Comparison of ENCODE assay signal across 8 cellular contexts in the genomic region with DNA sequence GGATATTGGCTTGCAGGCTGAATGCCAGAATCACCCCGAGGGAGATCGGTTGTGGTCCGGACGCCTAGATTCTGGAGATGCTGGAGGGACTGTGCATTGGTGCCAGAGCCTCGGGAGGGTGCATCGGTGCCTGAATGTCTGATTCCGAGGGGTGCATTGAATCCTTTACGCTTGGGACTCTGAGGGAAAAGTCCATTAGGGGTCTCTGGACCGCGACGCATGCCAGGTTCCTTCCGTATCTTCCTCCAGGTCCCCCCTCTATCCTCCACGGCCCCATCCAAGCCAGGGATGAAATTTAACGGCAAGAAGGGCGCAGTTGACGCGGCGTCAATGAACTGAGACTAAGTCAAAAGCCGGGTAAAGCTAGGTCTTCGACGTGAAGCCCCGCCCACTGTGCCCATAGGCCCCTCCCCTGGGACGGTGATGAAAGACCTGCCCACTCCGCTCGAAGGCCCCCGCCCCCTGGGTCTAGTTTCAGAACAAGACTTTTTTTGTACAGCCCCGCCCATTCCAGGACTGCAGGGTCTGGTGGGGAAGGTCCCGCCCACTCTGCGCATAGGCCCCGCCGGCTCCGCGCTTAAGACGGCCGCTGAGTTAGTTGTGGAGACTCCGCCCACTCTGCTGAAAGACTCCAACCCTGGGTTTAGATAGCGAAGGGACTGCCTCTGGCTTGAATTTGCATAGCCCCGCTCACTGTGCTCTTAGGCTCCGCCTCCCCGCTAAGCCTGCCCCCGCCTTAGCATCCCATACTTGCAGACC. TPM values are rescaled to one million over a fixed set of nuclear protein-coding genes. Genes with fewer than 3 reads are reported as not detected.
A peak's percentile ranks its signal among the peaks of the same experiment; 100 is the strongest.
DNase-seq lines count a peak whose midpoint lies in the region; ATAC-seq and TF ChIP-seq lines count a peak whose summit lies in the region.

No MANE protein-coding gene starts in this region.

- no peaks in the 10 kb centered on the region for H3K9me3 ChIP-seq in HEK293 (ENCODE audit: control insufficient read depth, insufficient read depth, low read depth, low read length)
- no peaks in the 10 kb centered on the region for H3K9me3 ChIP-seq in SK-N-MC (ENCODE audit: low read depth, low read length)

- POLR2A ChIA-PET in HEK293 (lab: Yijun Ruan, JAX): interaction anchor here (0.5 to 2.2 kb wide), 14 partner anchors 9 to 673 kb away, joined by 3 to 25 read pairs (median 6); a partner anchor contains a TSS

- H3K36me3 Mint-ChIP-seq in activated naive CD4-positive, alpha-beta T cell treated with anti-CD3 and anti-CD28 coated beads, Interleukin-2, amount 50 U/mL, for 72 hours: peaks cover 6 to 12% of the 10 kb centered on the region in 2 donors

- peak; percentile 99 for DNase-seq in ELR (ENCODE audit: low read depth)
- peak; percentile 100 for DNase-seq in NAMALWA (ENCODE audit: low spot score)
- peak; percentile 98 for DNase-seq in SK-N-MC (ENCODE audit: low read depth, low spot score)
- peak; percentile 92 to 99 for DNase-seq in activated naive CD4-positive, alpha-beta T cell treated with anti-CD3 and anti-CD28 coated beads, Interleukin-2, amount 50 U/mL, for 72 hours (ENCODE audit: low spot score in 2 of 2)
- peak; percentile 94 for DNase-seq in glomerular endothelial cell (ENCODE audit: extremely low read depth, low read depth, low spot score)
- DNase-seq in nucleus accumbens (lab: John Stamatoyannopoulos, UW): peak; percentile 44 to 96 (median 88)
- peak; percentile 93 for DNase-seq in superior temporal gyrus (ENCODE audit: extremely low spot score)

- ATAC-seq in activated naive CD4-positive, alpha-beta T cell treated with anti-CD3 and anti-CD28 coated beads, Interleukin-2, amount 50 U/mL, for 72 hours: peak; percentile 82 to 85

- CTCF ChIA-PET in HEK293 (lab: Yijun Ruan, JAX): interaction anchor here (0.5 to 13.6 kb wide), 9 partner anchors 11 to 118 kb away, joined by 3 to 138 read pairs (median 7); a partner anchor contains a TSS

- peaks cover 0 to 5% of the 10 kb centered on the region in 2 donors for H3K9me3 Mint-ChIP-seq in activated naive CD4-positive, alpha-beta T cell treated with anti-CD3 and anti-CD28 coated beads, Interleukin-2, amount 50 U/mL, for 72 hours

- no peak overlapping the region for H3K9ac ChIP-seq in SK-N-MC (ENCODE audit: insufficient read length)

- H3K27ac Mint-ChIP-seq in activated naive CD4-positive, alpha-beta T cell treated with anti-CD3 and anti-CD28 coated beads, Interleukin-2, amount 50 U/mL, for 72 hours: peak overlapping the region; percentile 86 to 99

- H3K27ac ChIP-seq in HEK293 (ENCODE audit: extremely low read depth, low read depth, low read length) (peak overlapping the region; percentile 73), SK-N-MC (no peak overlapping the region)

- H3K36me3 ChIP-seq in HEK293 (ENCODE audit: control insufficient read depth in 2 of 2, insufficient read depth in 1 of 2, low read length in 2 of 2): peaks cover 29 to 30% of the 10 kb centered on the region in 2 experiments
- H3K36me3 ChIP-seq in SK-N-MC (ENCODE audit: insufficient read depth, low read length): peaks cover 7% of the 10 kb centered on the region

- no peak for TF ChIP-seq CTCF in HEK293 (tag by site-specific recombination; IDR thresholded peaks at IDR 0.05)

- peak overlapping the region; percentile 4 for H3K4me3 ChIP-seq in HEK293 (ENCODE audit: low read depth, low read length)
- H3K4me3 ChIP-seq in SK-N-MC: peak overlapping the region; percentile 58

- peaks cover 21% of the 10 kb centered on the region for H3K4me1 ChIP-seq in HEK293 (ENCODE audit: control insufficient read depth, insufficient read depth, low read length)

TF ChIP-seq in HEK293, 187 proteins besides CTCF, POLR2A, EP300 and RAD21 (continues in another document):
- TF ChIP-seq ZNF214 (tag by site-specific recombination; IDR thresholded peaks at IDR 0.05; ENCODE audit: borderline replicate concordance) (no peak), ZNF501 (tag by site-specific recombination; IDR thresholded peaks at IDR 0.05) (no peak), ZNF548 (tag by site-specific recombination; IDR thresholded peaks at IDR 0.05) (no peak), ZNF48 (tag by site-specific recombination; IDR thresholded peaks at IDR 0.05) (no peak), ZNF184 (tag by site-specific recombination; IDR thresholded peaks at IDR 0.05) (no peak), ZNF121 (tag by site-specific recombination; IDR thresholded peaks at IDR 0.05) (no peak), ZNF266 (tag by site-specific recombination; IDR thresholded peaks at IDR 0.05; ENCODE audit: low read depth) (no peak), ZNF510 (tag by site-specific recombination; IDR thresholded peaks at IDR 0.05; ENCODE audit: insufficient replicate concordance) (no peak), ZNF707 (tag by site-specific recombination; IDR thresholded peaks at IDR 0.05) (no peak), ZNF132 (tag by site-specific recombination; IDR thresholded peaks at IDR 0.05; ENCODE audit: borderline replicate concordance) (no peak), ZNF654 (tag by site-specific recombination; IDR thresholded peaks at IDR 0.05; ENCODE audit: low read depth) (no peak), ZNF112 (tag by site-specific recombination; IDR thresholded peaks at IDR 0.05) (no peak), ZNF777 (tag by site-specific recombination; IDR thresholded peaks at IDR 0.05; ENCODE audit: borderline replicate concordance) (peak; percentile 87), SETDB1 (IDR thresholded peaks at IDR 0.05; ENCODE audit: insufficient read length, low read length) (no peak), ZNF24 (tag by site-specific recombination; IDR thresholded peaks at IDR 0.05) (0 out of 2 replicates have a peak, but pooled peaks have one; percentile 24), ZNF585B (tag by site-specific recombination; IDR thresholded peaks at IDR 0.05) (no peak), BCL11B (tag by site-specific recombination; IDR thresholded peaks at IDR 0.05; ENCODE audit: low read depth) (no peak), ZNF785 (tag by site-specific recombination; IDR thresholded peaks at IDR 0.05) (no peak)
- TF ChIP-seq, protein P1, sequence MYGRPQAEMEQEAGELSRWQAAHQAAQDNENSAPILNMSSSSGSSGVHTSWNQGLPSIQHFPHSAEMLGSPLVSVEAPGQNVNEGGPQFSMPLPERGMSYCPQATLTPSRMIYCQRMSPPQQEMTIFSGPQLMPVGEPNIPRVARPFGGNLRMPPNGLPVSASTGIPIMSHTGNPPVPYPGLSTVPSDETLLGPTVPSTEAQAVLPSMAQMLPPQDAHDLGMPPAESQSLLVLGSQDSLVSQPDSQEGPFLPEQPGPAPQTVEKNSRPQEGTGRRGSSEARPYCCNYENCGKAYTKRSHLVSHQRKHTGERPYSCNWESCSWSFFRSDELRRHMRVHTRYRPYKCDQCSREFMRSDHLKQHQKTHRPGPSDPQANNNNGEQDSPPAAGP (tag by site-specific recombination; IDR thresholded peaks at IDR 0.05): peak; percentile 14; the same call in 1 of the 2 replicates
- TF ChIP-seq, protein P2, sequence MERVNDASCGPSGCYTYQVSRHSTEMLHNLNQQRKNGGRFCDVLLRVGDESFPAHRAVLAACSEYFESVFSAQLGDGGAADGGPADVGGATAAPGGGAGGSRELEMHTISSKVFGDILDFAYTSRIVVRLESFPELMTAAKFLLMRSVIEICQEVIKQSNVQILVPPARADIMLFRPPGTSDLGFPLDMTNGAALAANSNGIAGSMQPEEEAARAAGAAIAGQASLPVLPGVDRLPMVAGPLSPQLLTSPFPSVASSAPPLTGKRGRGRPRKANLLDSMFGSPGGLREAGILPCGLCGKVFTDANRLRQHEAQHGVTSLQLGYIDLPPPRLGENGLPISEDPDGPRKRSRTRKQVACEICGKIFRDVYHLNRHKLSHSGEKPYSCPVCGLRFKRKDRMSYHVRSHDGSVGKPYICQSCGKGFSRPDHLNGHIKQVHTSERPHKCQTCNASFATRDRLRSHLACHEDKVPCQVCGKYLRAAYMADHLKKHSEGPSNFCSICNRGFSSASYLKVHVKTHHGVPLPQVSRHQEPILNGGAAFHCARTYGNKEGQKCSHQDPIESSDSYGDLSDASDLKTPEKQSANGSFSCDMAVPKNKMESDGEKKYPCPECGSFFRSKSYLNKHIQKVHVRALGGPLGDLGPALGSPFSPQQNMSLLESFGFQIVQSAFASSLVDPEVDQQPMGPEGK (tag by site-specific recombination; IDR thresholded peaks at IDR 0.05): peak; percentile 88
- TF ChIP-seq, protein P3, sequence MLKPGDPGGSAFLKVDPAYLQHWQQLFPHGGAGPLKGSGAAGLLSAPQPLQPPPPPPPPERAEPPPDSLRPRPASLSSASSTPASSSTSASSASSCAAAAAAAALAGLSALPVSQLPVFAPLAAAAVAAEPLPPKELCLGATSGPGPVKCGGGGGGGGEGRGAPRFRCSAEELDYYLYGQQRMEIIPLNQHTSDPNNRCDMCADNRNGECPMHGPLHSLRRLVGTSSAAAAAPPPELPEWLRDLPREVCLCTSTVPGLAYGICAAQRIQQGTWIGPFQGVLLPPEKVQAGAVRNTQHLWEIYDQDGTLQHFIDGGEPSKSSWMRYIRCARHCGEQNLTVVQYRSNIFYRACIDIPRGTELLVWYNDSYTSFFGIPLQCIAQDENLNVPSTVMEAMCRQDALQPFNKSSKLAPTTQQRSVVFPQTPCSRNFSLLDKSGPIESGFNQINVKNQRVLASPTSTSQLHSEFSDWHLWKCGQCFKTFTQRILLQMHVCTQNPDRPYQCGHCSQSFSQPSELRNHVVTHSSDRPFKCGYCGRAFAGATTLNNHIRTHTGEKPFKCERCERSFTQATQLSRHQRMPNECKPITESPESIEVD (tag by site-specific recombination; IDR thresholded peaks at IDR 0.05): no peak

RNA-seq across cellular contexts. Expression of a gene that starts 0.7 kb away (rescaled TPM):
- total RNA-seq in activated naive CD4-positive, alpha-beta T cell treated with anti-CD3 and anti-CD28 coated beads, Interleukin-2, amount 50 U/mL, for 72 hours: 1 to 10 TPM in 1 of 2 donors, under 1 TPM in 1; 0.98 to 3.3 TPM
- not detected in 2 replicates for total RNA-seq in glomerular endothelial cell

RNA-seq across cellular contexts. Expression of a gene that starts 6.7 kb away (rescaled TPM):
- total RNA-seq in activated naive CD4-positive, alpha-beta T cell treated with anti-CD3 and anti-CD28 coated beads, Interleukin-2, amount 50 U/mL, for 72 hours: 10 to 100 TPM; 88.0 to 89.2 TPM
- total RNA-seq in glomerular endothelial cell: 44.6 and 76.0 TPM in 2 replicates

RNA-seq across cellular contexts. Expression of a gene that starts 29.2 kb away (rescaled TPM):
- 10 to 100 TPM; 23.1 to 27.3 TPM for total RNA-seq in activated naive CD4-positive, alpha-beta T cell treated with anti-CD3 and anti-CD28 coated beads, Interleukin-2, amount 50 U/mL, for 72 hours
- total RNA-seq in glomerular endothelial cell: 8.2 and 9.6 TPM in 2 replicates

RNA-seq across cellular contexts. Expression of a gene that starts 41.6 kb away (rescaled TPM):
- 10 to 100 TPM; 36.9 to 39.5 TPM for total RNA-seq in activated naive CD4-positive, alpha-beta T cell treated with anti-CD3 and anti-CD28 coated beads, Interleukin-2, amount 50 U/mL, for 72 hours
- 28.5 and 34.3 TPM in 2 replicates for total RNA-seq in glomerular endothelial cell

RNA-seq across cellular contexts. Expression of a gene that starts 41.9 kb away (rescaled TPM):
- 1 to 10 TPM; 6.5 to 9.0 TPM for total RNA-seq in activated naive CD4-positive, alpha-beta T cell treated with anti-CD3 and anti-CD28 coated beads, Interleukin-2, amount 50 U/mL, for 72 hours
- total RNA-seq in glomerular endothelial cell: 2.5 TPM in 1 of 2 replicates, not detected in the other
